Comparison of ENCODE assay signal across 10 cellular contexts in genomic region chr7:2715341-2716231, GRCh38. TPM values are rescaled to one million over a fixed set of nuclear protein-coding genes. Genes with fewer than 3 reads are reported as not detected.
DNase-seq lines count a peak whose midpoint lies in the region; ATAC-seq and TF ChIP-seq lines count a peak whose summit lies in the region.
"Had no signal": no experiment of that assay in that cellular context is flagged by ENCODE, and none has a peak within 500 bp of the region (broad histone marks: within the 10 kb centered on the region; RNA-seq: fewer than 3 reads in every experiment).

No MANE protein-coding gene starts in this region.

- peak overlapping the region; percentile 64 for H3K27ac Mint-ChIP-seq in dendritic cell treated with granulocyte-macrophage colony-stimulating factor and Interleukin-4, amounts not matched to agents 40 ng/mL and 50 ng/mL, for 4 days
- peak overlapping the region; percentile 75 for H3K27ac Mint-ChIP-seq in stimulated activated naive CD8-positive, alpha-beta T cell treated with anti-CD3 and anti-CD28 coated beads, Interleukin-15, Interleukin-2, amounts not matched to agents 100 ng/mL and 50 ng/mL, for 24 hours

- H3K27ac ChIP-seq in upper lobe of right lung, result no peak overlapping the region

- DNase-seq in left ventricle myocardium superior (no peak), Right ventricle myocardium superior (no peak), GOT3 (lab: John Stamatoyannopoulos, UW) (no peak), upper lobe of right lung (no peak)
- peak; percentile 69 for DNase-seq in activated CD4-positive, alpha-beta T cell treated with anti-CD3 and anti-CD28 coated beads for 48 hours
- DNase-seq: mucosa of descending colon, NCI-H2227 treated with DMSO at 0.1 percent for 48 hours had no signal

- TF ChIP-seq CTCF in upper lobe of right lung (IDR thresholded peaks at IDR 0.05), result no peak

- H3K36me3 ChIP-seq in upper lobe of right lung, result no peaks in the 10 kb centered on the region

- H3K36me3 Mint-ChIP-seq in dendritic cell treated with granulocyte-macrophage colony-stimulating factor and Interleukin-4, amounts not matched to agents 40 ng/mL and 50 ng/mL, for 4 days (ENCODE audit: low read depth), result peaks cover 64% of the 10 kb centered on the region
- peaks cover 13% of the 10 kb centered on the region for H3K36me3 Mint-ChIP-seq in stimulated activated naive CD8-positive, alpha-beta T cell treated with anti-CD3 and anti-CD28 coated beads, Interleukin-15, Interleukin-2, amounts not matched to agents 100 ng/mL and 50 ng/mL, for 24 hours (ENCODE audit: low read depth)

- intact Hi-C loops in left ventricle myocardium superior (cut with micrococcal nuclease), result no loop called here
- intact Hi-C loops in Right ventricle myocardium superior (cut with DNase I), result no loop called here
- intact Hi-C loops in dendritic cell treated with granulocyte-macrophage colony-stimulating factor and Interleukin-4, amounts not matched to agents 40 ng/mL and 50 ng/mL, for 4 days (cut with micrococcal nuclease), result no loop called here
- intact Hi-C loops in upper lobe of right lung (cut with DNase I), result no loop called here

- no peaks in the 10 kb centered on the region for H3K9me3 ChIP-seq in upper lobe of right lung
- H3K9me3 ChIP-seq: mucosa of descending colon had no signal

- H3K27me3 ChIP-seq in upper lobe of right lung, result no peaks in the 10 kb centered on the region

- peaks cover 56% of the 10 kb centered on the region for H3K27me3 Mint-ChIP-seq in dendritic cell treated with granulocyte-macrophage colony-stimulating factor and Interleukin-4, amounts not matched to agents 40 ng/mL and 50 ng/mL, for 4 days
- peaks cover 29% of the 10 kb centered on the region for H3K27me3 Mint-ChIP-seq in stimulated activated naive CD8-positive, alpha-beta T cell treated with anti-CD3 and anti-CD28 coated beads, Interleukin-15, Interleukin-2, amounts not matched to agents 100 ng/mL and 50 ng/mL, for 24 hours

- H3K4me1 Mint-ChIP-seq in dendritic cell treated with granulocyte-macrophage colony-stimulating factor and Interleukin-4, amounts not matched to agents 40 ng/mL and 50 ng/mL, for 4 days (ENCODE audit: low read depth), result peaks cover 77% of the 10 kb centered on the region
- H3K4me1 Mint-ChIP-seq in stimulated activated naive CD8-positive, alpha-beta T cell treated with anti-CD3 and anti-CD28 coated beads, Interleukin-15, Interleukin-2, amounts not matched to agents 100 ng/mL and 50 ng/mL, for 24 hours (ENCODE audit: low read depth), result peaks cover 70% of the 10 kb centered on the region

- H3K9me3 Mint-ChIP-seq in dendritic cell treated with granulocyte-macrophage colony-stimulating factor and Interleukin-4, amounts not matched to agents 40 ng/mL and 50 ng/mL, for 4 days, result no peaks in the 10 kb centered on the region
- H3K9me3 Mint-ChIP-seq in stimulated activated naive CD8-positive, alpha-beta T cell treated with anti-CD3 and anti-CD28 coated beads, Interleukin-15, Interleukin-2, amounts not matched to agents 100 ng/mL and 50 ng/mL, for 24 hours, result no peaks in the 10 kb centered on the region

- H3K4me1 ChIP-seq in upper lobe of right lung, result peaks cover 33% of the 10 kb centered on the region

- ATAC-seq in left ventricle myocardium superior (peak; percentile 22), Right ventricle myocardium superior (ENCODE audit: poor library complexity) (no peak), HG02610 (IDR thresholded peaks at IDR 0.05; ENCODE audit: unreplicated experiment) (no peak), upper lobe of right lung (no peak)
- ATAC-seq: mucosa of descending colon had no signal

- H3K4me3 ChIP-seq in upper lobe of right lung, result no peak overlapping the region
- H3K4me3 ChIP-seq: mucosa of descending colon had no signal

- H3K4me3 Mint-ChIP-seq in dendritic cell treated with granulocyte-macrophage colony-stimulating factor and Interleukin-4, amounts not matched to agents 40 ng/mL and 50 ng/mL, for 4 days, result peak overlapping the region; percentile 11
- H3K4me3 Mint-ChIP-seq in stimulated activated naive CD8-positive, alpha-beta T cell treated with anti-CD3 and anti-CD28 coated beads, Interleukin-15, Interleukin-2, amounts not matched to agents 100 ng/mL and 50 ng/mL, for 24 hours, result peak overlapping the region; percentile 53

RNA-seq across cellular contexts. Expression of gene AMZ1, which starts 27.6 kb away (rescaled TPM):
- 0.05 TPM for total RNA-seq in left ventricle myocardium superior
- 0.08 TPM for total RNA-seq in Right ventricle myocardium superior
- 0.29 TPM for total RNA-seq in upper lobe of right lung
